ENCODE assay signal across 1 cellular context in the genomic region with DNA sequence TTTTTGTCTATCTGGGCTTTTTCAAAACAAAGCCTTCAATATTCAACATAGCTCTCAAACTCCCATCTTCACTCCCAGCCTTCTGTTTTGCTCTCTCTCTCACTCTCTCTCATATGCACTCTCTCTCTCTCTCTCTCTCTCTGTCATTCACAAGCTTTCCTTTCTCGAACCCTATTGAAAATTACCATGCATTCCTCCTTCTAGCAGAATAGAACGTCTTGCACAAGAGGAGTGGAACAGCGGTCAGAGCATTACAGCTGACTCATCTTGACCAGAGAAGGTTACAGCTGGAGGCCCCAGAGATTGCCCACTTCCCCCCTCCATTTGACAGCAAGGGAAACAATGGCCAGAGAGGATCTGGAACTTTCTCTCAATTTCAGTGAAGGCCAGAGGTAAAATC.
TF ChIP-seq lines count a peak whose summit lies in the region.

No MANE protein-coding gene starts in this region.

TF ChIP-seq in GM23338, 12 proteins besides CTCF, POLR2A, EP300 and RAD21 (continued from another document):
- TF ChIP-seq POLR2AphosphoS5 (IDR thresholded peaks at IDR 0.05; ENCODE audit: low read depth), result no peak
